13 cellular contexts compared by ENCODE assay signal in genomic region chr1:172654535-172654934, GRCh38. TPM values are rescaled to one million over a fixed set of nuclear protein-coding genes. Genes with fewer than 3 reads are reported as not detected.
DNase-seq lines count a peak whose midpoint lies in the region; ATAC-seq, FAIRE-seq and TF ChIP-seq lines count a peak whose summit lies in the region.
"Had no signal": no experiment of that assay in that cellular context is flagged by ENCODE, and none has a peak within 500 bp of the region (broad histone marks: within the 10 kb centered on the region; RNA-seq: fewer than 3 reads in every experiment).

No MANE protein-coding gene starts in this region.

- intact Hi-C loops in endothelial cell of umbilical vein (cut with micrococcal nuclease): no loop called here

- H3K4me1 ChIP-seq in endothelial cell of umbilical vein (ENCODE audit: control insufficient read depth, extremely low read depth, insufficient read depth, low read length): peaks cover 6% of the 10 kb centered on the region

- no peak overlapping the region for H3K27ac ChIP-seq in endothelial cell of umbilical vein (ENCODE audit: insufficient read depth, low read depth, low read length)

- no peaks in the 10 kb centered on the region for H3K9me3 ChIP-seq in endothelial cell of umbilical vein (replicated peaks; ENCODE audit: control insufficient read depth, insufficient read depth, low read length)

- FAIRE-seq in endothelial cell of umbilical vein (lab: Jason Lieb, UNC): peak; percentile 85
- FAIRE-seq: small intestine, TTC549 had no signal

- ATAC-seq in GM18858 (IDR thresholded peaks at IDR 0.05; ENCODE audit: unreplicated experiment) (no peak), GM21390 (IDR thresholded peaks at IDR 0.05; ENCODE audit: unreplicated experiment) (no peak)
- ATAC-seq: CD8-positive, alpha-beta T cell had no signal

- no peak overlapping the region for H3K4me3 ChIP-seq in endothelial cell of umbilical vein (replicated peaks in 1 of 3; ENCODE audit: insufficient read depth in 1 of 3, low read depth in 1 of 3, low read length in 3 of 3)

- no peak for TF ChIP-seq POLR2A in endothelial cell of umbilical vein (IDR thresholded peaks at IDR 0.05; ENCODE audit: low read depth, low read length)

- BruUV-seq in endothelial cell of umbilical vein (replicated peaks; lab: Mats Ljungman, UMichigan): no TSS peak

- POLR2A ChIA-PET in endothelial cell of umbilical vein (lab: Charles Lee): no interaction called here

- no peaks in the 10 kb centered on the region for H3K36me3 ChIP-seq in endothelial cell of umbilical vein (ENCODE audit: control insufficient read depth in 2 of 2, extremely low read depth in 1 of 2, insufficient read depth in 2 of 2, low read length in 2 of 2)

- H3K9me1 ChIP-seq in endothelial cell of umbilical vein (replicated peaks; ENCODE audit: control insufficient read depth, extremely low read depth, insufficient read depth, low read length): no peaks in the 10 kb centered on the region

- CTCF ChIA-PET in endothelial cell of umbilical vein (lab: Charles Lee): interaction anchor here (1.0 to 1.1 kb wide), 3 partner anchors 10 to 65 kb away, joined by 3 to 6 read pairs (median 4); no protein-coding TSS in a partner anchor

- DNase-seq in stimulated activated CD4-positive, alpha-beta T cell treated with anti-CD3 and anti-CD28 coated beads, Interleukin-15, amount 100 ng/mL, for 24 hours: peak; percentile 44
- no peak for DNase-seq in stimulated activated CD4-positive, alpha-beta T cell treated with anti-CD3 and anti-CD28 coated beads, Interleukin-4, amount 100 ng/mL, for 4 hours
- DNase-seq in OCI-M1 (lab: John Stamatoyannopoulos, UW): peak; percentile 30
- peak; percentile 33 for DNase-seq in endothelial cell of umbilical vein (ENCODE audit: low read depth, low spot score)
- DNase-seq in NCI-H187 treated with DMSO at 0.1 percent for 48 hours (lab: John Stamatoyannopoulos, UW): no peak
- no peak for DNase-seq in NCI-H524 treated with DMSO at 0.1 percent for 48 hours (lab: John Stamatoyannopoulos, UW)
- DNase-seq: CD8-positive, alpha-beta T cell; NCI-H2107; small intestine had no signal

- no peak overlapping the region for H3K4me2 ChIP-seq in endothelial cell of umbilical vein (ENCODE audit: insufficient read depth, low read length)

- H3K79me2 ChIP-seq in endothelial cell of umbilical vein (ENCODE audit: control insufficient read depth, insufficient read depth, low read length): no peaks in the 10 kb centered on the region

- no peak overlapping the region for H2AFZ ChIP-seq in endothelial cell of umbilical vein (ENCODE audit: low read depth, low read length)

- H3K9ac ChIP-seq in endothelial cell of umbilical vein (replicated peaks; ENCODE audit: extremely low read depth, insufficient read depth, low read length): no peak overlapping the region

- TF ChIP-seq CTCF in endothelial cell of umbilical vein (IDR thresholded peaks at IDR 0.05; ENCODE audit: extremely low read depth in 1 of 2, insufficient read depth in 1 of 2, low read depth in 1 of 2, low read length in 2 of 2): no peak

- H3K27me3 ChIP-seq in endothelial cell of umbilical vein (ENCODE audit: control insufficient read depth in 2 of 2, insufficient read depth in 2 of 2, low read length in 2 of 2): no peaks in the 10 kb centered on the region

- no peaks in the 10 kb centered on the region for H4K20me1 ChIP-seq in endothelial cell of umbilical vein (replicated peaks; ENCODE audit: control insufficient read depth, extremely low read depth, insufficient read depth, low read length)

- dilution Hi-C loops in endothelial cell of umbilical vein (cut with MboI; ENCODE audit: extremely low pct_ligation_motif_present, low sequenced_read_pairs): no loop called here

TF ChIP-seq in endothelial cell of umbilical vein, 7 proteins besides CTCF, POLR2A, EP300 and RAD21:
- TF ChIP-seq EZH2 (IDR thresholded peaks at IDR 0.05; ENCODE audit: borderline replicate concordance, low read depth, low read length, severe bottlenecking) (no peak), FOS (IDR thresholded peaks at IDR 0.05; ENCODE audit: borderline replicate concordance, insufficient read depth, low read length) (peak; percentile 90)

RNA-seq across cellular contexts. Expression of gene FASLG, which starts 4.4 kb away (rescaled TPM):
- total RNA-seq in endothelial cell of umbilical vein: not detected in 2 replicates
- polyA plus RNA-seq in endothelial cell of umbilical vein: not detected in 2 replicates
- polyA plus RNA-seq in endothelial cell of umbilical vein (2011; cell fraction: cytosol; rRNA removed): not detected in 2 replicates
- not detected in 2 replicates for polyA plus RNA-seq in endothelial cell of umbilical vein (2011; cell fraction: nucleus; rRNA removed)
- not detected in 2 replicates for polyA plus RNA-seq in endothelial cell of umbilical vein (2012)
- not detected in 2 replicates for polyA minus RNA-seq in endothelial cell of umbilical vein
- not detected for polyA minus RNA-seq in endothelial cell of umbilical vein (2011; cell fraction: cytosol; rRNA and poly(A)+ RNA removed)
- polyA minus RNA-seq in endothelial cell of umbilical vein (2011; cell fraction: nucleus; rRNA and poly(A)+ RNA removed): not detected in 2 replicates
- total RNA-seq: dermis microvascular lymphatic vessel endothelial cell had no signal

Comparison
In these comparisons a context has a peak if more than half of its experiments do, and no peak if none do; other contexts are left out.
1. DNase-seq: peak in stimulated activated CD4-positive, alpha-beta T cell treated with anti-CD3 and anti-CD28 coated beads, Interleukin-15, amount 100 ng/mL, for 24 hours (single experiment), OCI-M1 (single experiment) and endothelial cell of umbilical vein (single experiment); none in stimulated activated CD4-positive, alpha-beta T cell treated with anti-CD3 and anti-CD28 coated beads, Interleukin-4, amount 100 ng/mL, for 4 hours (0 of 2), NCI-H187 treated with DMSO at 0.1 percent for 48 hours (single experiment) and NCI-H524 treated with DMSO at 0.1 percent for 48 hours (single experiment).